8 cellular contexts compared by ENCODE assay signal in the genomic region with DNA sequence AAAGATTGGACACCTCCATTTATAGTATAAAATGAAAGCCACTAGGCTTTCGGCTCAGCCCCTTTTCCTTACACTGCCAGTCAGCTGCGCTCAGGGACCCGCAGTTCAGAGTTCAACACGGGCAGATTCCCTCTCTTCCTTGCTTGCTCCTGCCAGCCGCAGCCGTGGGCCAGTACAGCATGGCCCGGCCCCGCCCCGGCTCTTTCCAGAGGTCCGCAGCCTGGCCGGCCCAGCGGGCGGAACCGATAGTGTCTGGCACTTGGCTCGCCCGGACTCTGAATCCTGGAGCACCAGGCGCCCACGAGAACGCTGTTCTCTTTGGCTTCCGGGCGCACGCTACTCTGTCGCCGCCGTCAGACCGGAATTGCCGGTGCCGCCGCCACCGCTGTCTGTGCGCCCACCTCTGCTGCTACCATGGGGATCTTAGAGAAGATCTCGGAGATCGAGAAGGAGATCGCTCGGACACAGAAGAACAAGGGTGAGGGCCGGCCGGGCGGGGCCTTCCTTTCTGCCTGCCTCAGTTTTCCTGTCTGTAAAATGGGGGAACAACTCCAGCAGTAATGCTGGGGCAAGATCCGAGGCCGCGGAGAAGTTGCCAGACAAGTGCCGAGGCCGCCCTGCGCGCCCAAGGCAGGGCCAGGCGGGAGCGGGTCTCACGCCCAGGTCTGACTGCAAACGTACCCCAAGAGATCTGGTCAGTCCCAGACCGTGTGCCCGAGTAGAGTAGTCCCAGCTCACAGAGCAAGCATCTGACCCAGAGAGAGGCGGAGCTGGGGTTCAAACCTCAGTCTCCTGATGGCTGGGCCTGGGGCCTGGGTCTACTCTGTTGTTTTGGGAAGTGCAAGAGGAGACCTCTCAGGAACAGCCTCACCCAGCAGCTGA. TPM values are rescaled to one million over a fixed set of nuclear protein-coding genes. Genes with fewer than 3 reads are reported as not detected.
DNase-seq lines count a peak whose midpoint lies in the region; ATAC-seq and TF ChIP-seq lines count a peak whose summit lies in the region.

A gene with protein sequence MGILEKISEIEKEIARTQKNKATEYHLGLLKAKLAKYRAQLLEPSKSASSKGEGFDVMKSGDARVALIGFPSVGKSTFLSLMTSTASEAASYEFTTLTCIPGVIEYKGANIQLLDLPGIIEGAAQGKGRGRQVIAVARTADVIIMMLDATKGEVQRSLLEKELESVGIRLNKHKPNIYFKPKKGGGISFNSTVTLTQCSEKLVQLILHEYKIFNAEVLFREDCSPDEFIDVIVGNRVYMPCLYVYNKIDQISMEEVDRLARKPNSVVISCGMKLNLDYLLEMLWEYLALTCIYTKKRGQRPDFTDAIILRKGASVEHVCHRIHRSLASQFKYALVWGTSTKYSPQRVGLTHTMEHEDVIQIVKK (plus strand): TSS at position 339 of the 882 bp plus-strand sequence. CDS start 76 bp downstream, at position 415.

- peak within 1 kb of the TSS; percentile 76 for H3K9ac ChIP-seq in muscle layer of colon (ENCODE audit: low read length)

- in situ Hi-C loops in Panc1 (cut with HindIII; ENCODE audit: low pct_unique_long_range_greater_than_20kb, low sequenced_read_pairs) = no loop called here

- peaks cover 26% of the 10 kb centered on the region for H3K4me1 Mint-ChIP-seq in activated T-cell treated with anti-CD3 and anti-CD28 coated beads, Interleukin-2, amount 50 U/mL, for 4 hours (ENCODE audit: low read depth)

- H3K4me1 ChIP-seq in Panc1 (ENCODE audit: control insufficient read depth, insufficient read depth, low read length) (peaks cover 7% of the 10 kb centered on the region), muscle layer of colon (ENCODE audit: insufficient read depth, low read length) (peaks cover 11% of the 10 kb centered on the region)

- H3K4me3 ChIP-seq in Panc1 (ENCODE audit: low read depth in 2 of 2, low read length in 2 of 2) = peak within 1 kb of the TSS; percentile 95 to 96
- peak within 1 kb of the TSS; percentile 75 to 98 for H3K4me3 ChIP-seq in muscle layer of colon (ENCODE audit: low read depth in 1 of 2, low read length in 2 of 2)

- no peak for TF ChIP-seq CTCF in Panc1 (IDR thresholded peaks at IDR 0.05)

- H3K36me3 ChIP-seq in Panc1 (ENCODE audit: control insufficient read depth, insufficient read depth, low read length) (no peaks in the 10 kb centered on the region; the same call in none of the 2 replicates), muscle layer of colon (ENCODE audit: insufficient read depth, low read length) (no peaks in the 10 kb centered on the region)

- no peak for TF ChIP-seq EP300 in Ishikawa (IDR thresholded peaks at IDR 0.05; ENCODE audit: borderline replicate concordance)

- no peaks in the 10 kb centered on the region for H3K9me3 Mint-ChIP-seq in activated T-cell treated with anti-CD3 and anti-CD28 coated beads, Interleukin-2, amount 50 U/mL, for 4 hours

- no peaks in the 10 kb centered on the region for H3K27me3 Mint-ChIP-seq in activated T-cell treated with anti-CD3 and anti-CD28 coated beads, Interleukin-2, amount 50 U/mL, for 4 hours (ENCODE audit: low read depth)

- peaks cover 13% of the 10 kb centered on the region for H3K36me3 Mint-ChIP-seq in activated T-cell treated with anti-CD3 and anti-CD28 coated beads, Interleukin-2, amount 50 U/mL, for 4 hours (ENCODE audit: insufficient read depth)

- H3K27ac ChIP-seq in Panc1 (ENCODE audit: low read length) = peak within 1 kb of the TSS; percentile 90
- peak within 1 kb of the TSS; percentile 56 for H3K27ac ChIP-seq in muscle layer of colon (ENCODE audit: low read depth, low read length)

- H3K9me3 ChIP-seq in Panc1 (ENCODE audit: control insufficient read depth, insufficient read depth, low read depth, low read length) (no peaks in the 10 kb centered on the region), muscle layer of colon (ENCODE audit: low read length) (no peaks in the 10 kb centered on the region)

- CTCF ChIA-PET in Panc1 (lab: Charles Lee) = interaction anchor here (0.6 kb wide), 1 partner anchor 537 kb away, joined by 3 read pairs; no protein-coding TSS in a partner anchor

- BruUV-seq in Panc1 (replicated peaks; lab: Mats Ljungman, UMichigan) = no TSS peak

- ATAC-seq in GM21529 (IDR thresholded peaks at IDR 0.05; ENCODE audit: unreplicated experiment) = peak; percentile 80
- ATAC-seq in Panc1 = peak; percentile 98
- peak; percentile 96 for ATAC-seq in activated T-cell treated with anti-CD3 and anti-CD28 coated beads, Interleukin-2, amount 50 U/mL, for 4 hours
- peak; percentile 94 for ATAC-seq in esophagus mucosa

- intact Hi-C loops in Panc1 (cut with micrococcal nuclease; ENCODE audit: unreplicated experiment) = no loop called here

- POLR2A ChIA-PET in Panc1 (lab: Charles Lee) = no interaction called here

- H3K27me3 ChIP-seq in Panc1 (ENCODE audit: control insufficient read depth, insufficient read depth, low read length) (no peaks in the 10 kb centered on the region), muscle layer of colon (ENCODE audit: control insufficient read depth in 1 of 2, insufficient read depth in 2 of 2, low read length in 2 of 2) (no peaks in the 10 kb centered on the region)

- H3K4me3 Mint-ChIP-seq in activated T-cell treated with anti-CD3 and anti-CD28 coated beads, Interleukin-2, amount 50 U/mL, for 4 hours = peak within 1 kb of the TSS; percentile 99

- DNase-seq in DMS 273 treated with DMSO at 0.1 percent for 48 hours (lab: John Stamatoyannopoulos, UW) (peak; percentile 59), Panc1 (ENCODE audit: low read depth, low spot score) (peak; percentile 66)
- DNase-seq in activated T-cell treated with anti-CD3 and anti-CD28 coated beads, Interleukin-2, amount 50 U/mL, for 4 hours = peak; percentile 86
- peak; percentile 76 to 83 for DNase-seq in stimulated activated CD8-positive, alpha-beta memory T cell treated with anti-CD3 and anti-CD28 coated beads, Interleukin-7, amount 100 ng/mL, for 1 hour (ENCODE audit: low read depth in 2 of 2)

- TF ChIP-seq RAD21 in Ishikawa (IDR thresholded peaks at IDR 0.05; ENCODE audit: low read depth) = peak; percentile 26; the same call in 1 of the 2 replicates

TF ChIP-seq in Ishikawa, 13 proteins besides CTCF, POLR2A, EP300 and RAD21:
- 0 out of 2 replicates have a peak, but pooled peaks have one; percentile 25 for TF ChIP-seq FOXM1 (IDR thresholded peaks at IDR 0.05; ENCODE audit: borderline replicate concordance, low read depth)
- TF ChIP-seq CREB1 (IDR thresholded peaks at IDR 0.05; ENCODE audit: low read depth) = peak; percentile 47; the same call in 1 of the 2 replicates
- TF ChIP-seq, protein P1, sequence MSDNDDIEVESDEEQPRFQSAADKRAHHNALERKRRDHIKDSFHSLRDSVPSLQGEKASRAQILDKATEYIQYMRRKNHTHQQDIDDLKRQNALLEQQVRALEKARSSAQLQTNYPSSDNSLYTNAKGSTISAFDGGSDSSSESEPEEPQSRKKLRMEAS (IDR thresholded peaks at IDR 0.05) = peak; percentile 90
- peak; percentile 50; the same call in 1 of the 2 replicates for TF ChIP-seq TEAD4 (IDR thresholded peaks at IDR 0.05)
- peak; percentile 78 for TF ChIP-seq USF1 (IDR thresholded peaks at IDR 0.05)
- TF ChIP-seq REST (IDR thresholded peaks at IDR 0.05; ENCODE audit: low read depth) = no peak
- peak; percentile 48 for TF ChIP-seq NFIC (IDR thresholded peaks at IDR 0.05)
- peak; percentile 55; the same call in 1 of the 2 replicates for TF ChIP-seq EGR1 (IDR thresholded peaks at IDR 0.05)
- TF ChIP-seq CEBPB (IDR thresholded peaks at IDR 0.05) = peak; percentile 53; the same call in 1 of the 2 replicates
- peak; percentile 84 for TF ChIP-seq YY1 (IDR thresholded peaks at IDR 0.05; ENCODE audit: low read depth)
- peak; percentile 73 for TF ChIP-seq TCF12 (IDR thresholded peaks at IDR 0.05; ENCODE audit: low read depth)
- peak; percentile 97 for TF ChIP-seq TAF1 (IDR thresholded peaks at IDR 0.05; ENCODE audit: low read depth)
- no peak for TF ChIP-seq ZBTB7A (IDR thresholded peaks at IDR 0.05; ENCODE audit: low read depth)

RNA-seq across cellular contexts. Expression of the gene that starts here (rescaled TPM):
- total RNA-seq in Panc1 (2021; ENCODE audit: unreplicated experiment) (42.0 TPM), esophagus mucosa (29.4 TPM)
- polyA plus RNA-seq in Panc1 (2012; ENCODE audit: insufficient read length) = 40.5 TPM
- total RNA-seq in activated T-cell treated with anti-CD3 and anti-CD28 coated beads, Interleukin-2, amount 50 U/mL, for 4 hours = 10 to 100 TPM; 68.5 to 72.0 (median 70.6) TPM

Comparison
In these comparisons a context has a peak if more than half of its experiments do, and no peak if none do; other contexts are left out.
1. Peak in every context shown above with its lines: DNase-seq, ATAC-seq, H3K4me3 ChIP-seq and H3K27ac ChIP-seq.